Comparison of ENCODE assay signal across 20 cellular contexts in the genomic region with DNA sequence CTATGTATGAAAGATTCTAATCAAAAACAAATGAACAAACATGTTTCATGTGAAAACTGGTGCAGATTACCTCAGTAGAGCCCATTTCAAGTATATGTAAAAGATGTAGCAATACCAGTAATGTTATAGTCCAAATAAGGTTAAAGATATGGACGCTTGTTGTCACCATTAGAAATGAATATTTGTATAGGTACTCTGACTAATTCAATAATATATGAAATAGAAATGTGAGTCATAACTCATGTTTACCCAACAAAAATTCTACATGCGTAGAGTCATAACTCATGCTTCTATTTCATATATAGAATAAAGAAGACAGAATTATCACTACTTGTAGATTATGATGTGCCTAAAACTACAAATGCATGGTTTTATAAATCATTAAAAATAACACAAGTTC.
DNase-seq lines count a peak whose midpoint lies in the region; ATAC-seq, FAIRE-seq and TF ChIP-seq lines count a peak whose summit lies in the region.
"Had no signal": no experiment of that assay in that cellular context is flagged by ENCODE, and none has a peak within 500 bp of the region (broad histone marks: within the 10 kb centered on the region; RNA-seq: fewer than 3 reads in every experiment).

No MANE protein-coding gene starts in this region.

- H3K4ac ChIP-seq in mesenchymal stem cell (ENCODE audit: low read depth in 1 of 2, low read length in 2 of 2), result no peak overlapping the region

- H3K9me3 ChIP-seq in A549 (no peaks in the 10 kb centered on the region), right cardiac atrium (ENCODE audit: control insufficient read depth, low read length) (no peaks in the 10 kb centered on the region), mesenchymal stem cell (ENCODE audit: control insufficient read depth, low read length) (no peaks in the 10 kb centered on the region)
- H3K9me3 ChIP-seq: BE2C, Caco-2 had no signal

- POLR2A ChIA-PET in A549 (lab: Yijun Ruan, JAX), result no interaction called here

- H3K9ac ChIP-seq in mesenchymal stem cell (ENCODE audit: low read length), result no peak overlapping the region

- no peak overlapping the region for H2BK120ac ChIP-seq in mesenchymal stem cell (ENCODE audit: low read depth, low read length)

- DNase-seq in A549 (ENCODE audit: low read depth in 1 of 2, low spot score in 1 of 2), result no peak
- peak; percentile 84 for DNase-seq in bronchial epithelial cell (ENCODE audit: low read depth)
- DNase-seq in epithelial cell of esophagus (ENCODE audit: low read depth), result peak; percentile 66
- no peak for DNase-seq in GM19240 (ENCODE audit: insufficient read length, low spot score)
- no peak for DNase-seq in right cardiac atrium
- no peak for DNase-seq in mesenchymal stem cell
- DNase-seq in nucleus accumbens (lab: John Stamatoyannopoulos, UW), result no peak
- DNase-seq: 8988T; BE2C; C1 segment of cervical spinal cord; Caco-2; CD4-positive, CD25-positive, alpha-beta regulatory T cell; DMS79 treated with DMSO at 0.1 percent for 48 hours; H9; IMR-90 had no signal

- no peaks in the 10 kb centered on the region for H3K4me1 ChIP-seq in A549
- H3K4me1 ChIP-seq in right cardiac atrium (ENCODE audit: control insufficient read depth, insufficient read depth, low read length), result no peaks in the 10 kb centered on the region
- H3K4me1 ChIP-seq in mesenchymal stem cell (ENCODE audit: control insufficient read depth, insufficient read depth, low read depth, low read length), result no peaks in the 10 kb centered on the region
- H3K4me1 ChIP-seq: BE2C, Caco-2 had no signal

- no peak overlapping the region for H3K18ac ChIP-seq in mesenchymal stem cell (ENCODE audit: low read depth in 1 of 2, low read length in 2 of 2)

- no peak overlapping the region for H2BK12ac ChIP-seq in mesenchymal stem cell (ENCODE audit: low read length in 2 of 2)

- no peaks in the 10 kb centered on the region for H3K79me1 ChIP-seq in mesenchymal stem cell (replicated peaks; ENCODE audit: low read length, poor library complexity, severe bottlenecking)

- H3K4me3 ChIP-seq in A549 (no peak overlapping the region), bronchial epithelial cell (ENCODE audit: low read depth, low read length) (no peak overlapping the region), epithelial cell of esophagus (ENCODE audit: low read length) (no peak overlapping the region), right cardiac atrium (ENCODE audit: low read length) (no peak overlapping the region), mesenchymal stem cell (ENCODE audit: insufficient read depth in 1 of 2, low read depth in 1 of 2, low read length in 2 of 2) (no peak overlapping the region)
- H3K4me3 ChIP-seq: GM12878 had no signal

- H3K27ac ChIP-seq in A549 (no peak overlapping the region), right cardiac atrium (ENCODE audit: low read length) (no peak overlapping the region), mesenchymal stem cell (ENCODE audit: low read length, poor library complexity, severe bottlenecking) (no peak overlapping the region)

- TF ChIP-seq CTCF in A549 (IDR thresholded peaks at IDR 0.05) (no peak), bronchial epithelial cell (IDR thresholded peaks at IDR 0.05; ENCODE audit: insufficient read depth, low read length, severe bottlenecking) (no peak), epithelial cell of esophagus (IDR thresholded peaks at IDR 0.05; ENCODE audit: insufficient read depth, low read depth, low read length, missing control alignments) (no peak)

- no peak overlapping the region for H2AK5ac ChIP-seq in mesenchymal stem cell (ENCODE audit: low read length, severe bottlenecking)

- H3K27me3 ChIP-seq in bronchial epithelial cell (ENCODE audit: control insufficient read depth, insufficient read depth, low read length) (no peaks in the 10 kb centered on the region), right cardiac atrium (ENCODE audit: control insufficient read depth, insufficient read depth) (no peaks in the 10 kb centered on the region), mesenchymal stem cell (ENCODE audit: control insufficient read depth in 1 of 2, insufficient read depth in 1 of 2, low read length in 2 of 2) (no peaks in the 10 kb centered on the region)
- H3K27me3 ChIP-seq: BE2C had no signal

- WGBS in A549 (ENCODE audit: missing lambda C conversion rate), result 3% methylated on average over 2 of the region's 2 CpGs
- WGBS in right cardiac atrium, result 89% methylated on average over 2 of the region's 2 CpGs
- WGBS in mesenchymal stem cell, result no CpG with 5 or more reads among the region's 2 CpGs

- no peak for TF ChIP-seq POLR2A in A549 (IDR thresholded peaks at IDR 0.05; ENCODE audit: low read length)

- no peak overlapping the region for H4K91ac ChIP-seq in mesenchymal stem cell (ENCODE audit: low read length)

- FAIRE-seq in A549 (lab: Jason Lieb, UNC), result peak; percentile 94
- FAIRE-seq in G401.6 (lab: Jason Lieb, UNC), result peak; percentile 46
- no peak for FAIRE-seq in bronchial epithelial cell (lab: Jason Lieb, UNC)
- FAIRE-seq: D721Med, GM12878, H1, HTR-8/SVneo had no signal

- no peak overlapping the region for H3K4me2 ChIP-seq in A549
- H3K4me2 ChIP-seq in mesenchymal stem cell (ENCODE audit: low read length, poor library complexity, severe bottlenecking), result no peak overlapping the region

- no peak overlapping the region for H2AFZ ChIP-seq in mesenchymal stem cell (ENCODE audit: low read depth, low read length)

- H3K36me3 ChIP-seq in bronchial epithelial cell (ENCODE audit: control insufficient read depth, insufficient read depth, low read length) (no peaks in the 10 kb centered on the region), mesenchymal stem cell (ENCODE audit: control insufficient read depth in 1 of 2, insufficient read depth in 2 of 2, low read depth in 1 of 2, low read length in 2 of 2) (no peaks in the 10 kb centered on the region)
- H3K36me3 ChIP-seq: BE2C had no signal

- CTCF ChIA-PET in A549 (lab: Yijun Ruan, JAX), result no interaction called here

- no peak for TF ChIP-seq EP300 in A549 (IDR thresholded peaks at IDR 0.05)

- no peak overlapping the region for H2BK15ac ChIP-seq in mesenchymal stem cell (ENCODE audit: low read depth, poor library complexity, severe bottlenecking)

- H3K23ac ChIP-seq in mesenchymal stem cell (ENCODE audit: low read length in 2 of 2), result no peak overlapping the region

- TF ChIP-seq RAD21 in A549 (conservative IDR thresholded peaks at IDR 0.05 in 1 of 2, IDR thresholded peaks at IDR 0.05 in 1 of 2), result no peak

- intact Hi-C loops in right cardiac atrium (cut with DNase I), result no loop called here

- no peak for ATAC-seq in A549
- no peak for ATAC-seq in right cardiac atrium
- ATAC-seq: GM12878 had no signal

- no peak overlapping the region for H4K8ac ChIP-seq in mesenchymal stem cell (ENCODE audit: low read length)

- no peak overlapping the region for H3K14ac ChIP-seq in mesenchymal stem cell (ENCODE audit: low read length in 2 of 2)

- H2BK5ac ChIP-seq in mesenchymal stem cell (ENCODE audit: low read depth, low read length, poor library complexity, severe bottlenecking), result no peak overlapping the region

TF ChIP-seq in A549, 52 proteins besides CTCF, POLR2A, EP300 and RAD21:
- TF ChIP-seq KDM1A (IDR thresholded peaks at IDR 0.05; ENCODE audit: low read depth) (no peak), KDM5A (IDR thresholded peaks at IDR 0.05) (no peak)

Comparison
In these comparisons a context has a peak if more than half of its experiments do, and no peak if none do; other contexts are left out.
1. DNase-seq: peak in bronchial epithelial cell (single experiment) and epithelial cell of esophagus (single experiment); none in A549 (0 of 2), GM19240 (single experiment), right cardiac atrium (0 of 3), mesenchymal stem cell (single experiment) and nucleus accumbens (0 of 56).